ENCODE assay signal across 29 cellular contexts in the genomic region with DNA sequence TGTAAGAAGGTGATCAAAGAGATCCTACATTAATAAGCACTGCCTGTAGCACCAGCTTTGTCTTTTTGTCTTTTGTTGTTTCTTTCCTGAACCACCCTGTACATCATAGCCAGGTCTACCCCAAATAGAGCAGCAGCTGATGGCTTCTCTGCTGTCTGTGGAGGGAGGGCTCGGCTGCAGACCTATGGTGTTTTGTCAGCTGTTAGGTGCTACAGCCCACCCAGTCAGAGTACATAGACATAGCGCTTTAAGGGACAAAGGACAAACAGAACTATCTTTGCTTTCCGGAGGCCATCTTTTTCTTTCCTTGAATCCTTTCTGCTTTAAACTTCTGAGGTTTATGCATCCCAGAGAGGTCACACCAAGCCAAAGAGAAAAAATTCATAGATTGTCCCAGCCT.
"Had no signal": no experiment of that assay in that cellular context is flagged by ENCODE, and none has a peak within 500 bp of the region (broad histone marks: within the 10 kb centered on the region; RNA-seq: fewer than 3 reads in every experiment).

No MANE protein-coding gene starts in this region.

- H3K27me3 ChIP-seq: adrenal gland, ascending aorta, body of pancreas, brain microvascular endothelial cell, breast epithelium, cardiac muscle cell had no signal

- H3K4me3 ChIP-seq: adrenal gland, ascending aorta, body of pancreas, breast epithelium, cardiac muscle cell had no signal

- H3K27ac ChIP-seq: adrenal gland, ascending aorta, body of pancreas, brain microvascular endothelial cell, breast epithelium, cardiac muscle cell had no signal

- H3K4me1 ChIP-seq: adrenal gland, ascending aorta, body of pancreas, breast epithelium had no signal

- H3K9me3 ChIP-seq: adrenal gland, ascending aorta, body of pancreas, breast epithelium had no signal

- DNase-seq: activated effector memory CD4-positive, alpha-beta T cell treated with anti-CD3 and anti-CD28 coated beads, Interleukin-2, amount 50 U/mL, for 16 hours; activated effector memory CD4-positive, alpha-beta T cell treated with Interleukin-2 at 50 U/mL for 16 hours; activated gamma-delta T cell; activated gamma-delta T cell treated with Interleukin-2 at 50 U/mL for 16 hours; activated naive CD4-positive, alpha-beta T cell; activated naive CD4-positive, alpha-beta T cell treated with anti-CD3 and anti-CD28 coated beads for 36 hours; activated naive CD4-positive, alpha-beta T cell treated with anti-CD3 and anti-CD28 coated beads, Interleukin-2, amount 10 ng/mL, durations not matched to agents 7 days and 5 days; activated naive CD4-positive, alpha-beta T cell treated with anti-CD3 and anti-CD28 coated beads, Interleukin-2, amount 50 U/mL, for 16 hours; activated naive CD4-positive, alpha-beta T cell treated with Interleukin-2 at 50 U/mL for 16 hours; activated naive CD8-positive, alpha-beta T cell treated with anti-CD3 and anti-CD28 coated beads for 36 hours; activated naive CD8-positive, alpha-beta T cell treated with anti-CD3 and anti-CD28 coated beads, Interleukin-2, amount 10 ng/mL, durations not matched to agents 7 days and 5 days; activated naive CD8-positive, alpha-beta T cell treated with anti-CD3 and anti-CD28 coated beads, Interleukin-2, amount 50 U/mL, for 24 hours; activated T-cell treated with anti-CD3 and anti-CD28 coated beads, Interleukin-2, amount 50 U/mL, for 24 hours; activated T-cell treated with anti-CD3 and anti-CD28 coated beads, Interleukin-2, amount 50 U/mL, for 4 hours; activated T-cell treated with anti-CD3 and anti-CD28 coated beads, Interleukin-2, amount 50 U/mL, for 48 hours; activated T-cell treated with anti-CD3 and anti-CD28 coated beads, Interleukin-2, amount 50 U/mL, for 72 hours; adrenal gland; amniotic stem cell; amygdala; anterior cingulate cortex; aorta; body of pancreas; brain microvascular endothelial cell; caudate nucleus; central memory CD4-positive, alpha-beta T cell; cerebellar nuclear complex had no signal

- H3K36me3 ChIP-seq: adrenal gland, ascending aorta, brain microvascular endothelial cell, breast epithelium, cardiac muscle cell had no signal
